1 cellular context compared by ENCODE assay signal in genomic region chr6:63452117-63452516, GRCh38.
TF ChIP-seq lines count a peak whose summit lies in the region.

No MANE protein-coding gene starts in this region.

TF ChIP-seq in HepG2, 621 proteins besides CTCF, POLR2A, EP300 and RAD21 (continues in another document):
- TF ChIP-seq MED8 (CRISPR knock-in tag; IDR thresholded peaks at IDR 0.05; ENCODE audit: insufficient replicate concordance), result peak; percentile 47
- peak; percentile 45 for TF ChIP-seq NR2F6 (IDR thresholded peaks at IDR 0.05)
- TF ChIP-seq NR2F6 (CRISPR knock-in tag; IDR thresholded peaks at IDR 0.05), result peak; percentile 75
- TF ChIP-seq ARHGAP35 (CRISPR knock-in tag; IDR thresholded peaks at IDR 0.05; ENCODE audit: borderline replicate concordance), result no peak
- peak; percentile 70 for TF ChIP-seq GFI1 (CRISPR knock-in tag; IDR thresholded peaks at IDR 0.05; ENCODE audit: borderline replicate concordance)
- peak in 1 of 2 experiments; percentile 94; a peak in 2 of 4 replicates for TF ChIP-seq KLF16 (CRISPR knock-in tag; IDR thresholded peaks at IDR 0.05)
- 0 out of 2 replicates have a peak, but pooled peaks have one; percentile 58 for TF ChIP-seq MTA1 (CRISPR knock-in tag; IDR thresholded peaks at IDR 0.05; ENCODE audit: borderline replicate concordance)
- 0 out of 2 replicates have a peak, but pooled peaks have one; percentile 62 for TF ChIP-seq SIN3A (IDR thresholded peaks at IDR 0.05; ENCODE audit: borderline replicate concordance, low read depth, low read length)
- peak; percentile 86 for TF ChIP-seq TEAD3 (CRISPR knock-in tag; optimal IDR thresholded peaks at IDR 0.05; ENCODE audit: borderline replicate concordance)
- TF ChIP-seq NCOA5 (CRISPR knock-in tag; IDR thresholded peaks at IDR 0.05), result no peak
- TF ChIP-seq SYNCRIP (IDR thresholded peaks at IDR 0.05; ENCODE audit: insufficient read depth, low read depth, low read length), result no peak
- TF ChIP-seq ATF5 (CRISPR knock-in tag; IDR thresholded peaks at IDR 0.05; ENCODE audit: low read depth), result no peak
- no peak for TF ChIP-seq ZNF713 (CRISPR knock-in tag; IDR thresholded peaks at IDR 0.05)
- TF ChIP-seq ATF1 (CRISPR knock-in tag; IDR thresholded peaks at IDR 0.05), result no peak
- TF ChIP-seq ZSCAN31 (CRISPR knock-in tag; IDR thresholded peaks at IDR 0.05; ENCODE audit: low read depth), result no peak
- peak; percentile 93 for TF ChIP-seq IKZF5 (CRISPR knock-in tag; IDR thresholded peaks at IDR 0.05)
- TF ChIP-seq GATAD1 (CRISPR knock-in tag; IDR thresholded peaks at IDR 0.05), result peak; percentile 62
- TF ChIP-seq ZKSCAN8 (CRISPR knock-in tag; IDR thresholded peaks at IDR 0.05; ENCODE audit: borderline replicate concordance), result peak; percentile 82; the same call in 1 of the 2 replicates
- peak; percentile 91 for TF ChIP-seq ZMYM4 (CRISPR knock-in tag; IDR thresholded peaks at IDR 0.05)
- TF ChIP-seq SMC3 (IDR thresholded peaks at IDR 0.05; ENCODE audit: low read length), result peak; percentile 64
- TF ChIP-seq PITX1 (CRISPR knock-in tag; IDR thresholded peaks at IDR 0.05), result peak; percentile 89
- peak; percentile 60; the same call in 1 of the 2 replicates for TF ChIP-seq NR2F2 (IDR thresholded peaks at IDR 0.05; ENCODE audit: borderline replicate concordance, low read depth)
- peak; percentile 42 for TF ChIP-seq STAG1 (CRISPR knock-in tag; IDR thresholded peaks at IDR 0.05)
- 0 out of 2 replicates have a peak, but pooled peaks have one; percentile 55 for TF ChIP-seq MEIS1 (CRISPR knock-in tag; IDR thresholded peaks at IDR 0.05; ENCODE audit: borderline replicate concordance)
- TF ChIP-seq AFF4 (CRISPR knock-in tag; IDR thresholded peaks at IDR 0.05), result no peak
- peak; percentile 92 for TF ChIP-seq ZNF710 (CRISPR knock-in tag; IDR thresholded peaks at IDR 0.05; ENCODE audit: borderline replicate concordance)
- peak; percentile 23; the same call in 1 of the 2 replicates for TF ChIP-seq ZNF687 (CRISPR knock-in tag; IDR thresholded peaks at IDR 0.05)
- TF ChIP-seq SP5 (CRISPR knock-in tag; IDR thresholded peaks at IDR 0.05; ENCODE audit: borderline replicate concordance, low read depth), result no peak
- TF ChIP-seq ZBTB26 (CRISPR knock-in tag; IDR thresholded peaks at IDR 0.05; ENCODE audit: borderline replicate concordance), result peak; percentile 90
- peak; percentile 42; the same call in 1 of the 2 replicates for TF ChIP-seq YEATS4 (CRISPR knock-in tag; IDR thresholded peaks at IDR 0.05; ENCODE audit: borderline replicate concordance)
- TF ChIP-seq MTA3 (CRISPR knock-in tag; IDR thresholded peaks at IDR 0.05), result no peak
- TF ChIP-seq BRD4 (CRISPR knock-in tag; IDR thresholded peaks at IDR 0.05), result peak; percentile 81
- TF ChIP-seq NFYC (CRISPR knock-in tag; IDR thresholded peaks at IDR 0.05), result no peak
- TF ChIP-seq ZNF766 (CRISPR knock-in tag; IDR thresholded peaks at IDR 0.05; ENCODE audit: borderline replicate concordance), result peak; percentile 73; the same call in 1 of the 2 replicates
- peak; percentile 52; the same call in 1 of the 2 replicates for TF ChIP-seq GABPB1 (CRISPR knock-in tag; IDR thresholded peaks at IDR 0.05)
- TF ChIP-seq NCOA2 (CRISPR knock-in tag; IDR thresholded peaks at IDR 0.05), result peak; percentile 89
- no peak for TF ChIP-seq ZNF431 (CRISPR knock-in tag; IDR thresholded peaks at IDR 0.05; ENCODE audit: borderline replicate concordance, low read depth)
- TF ChIP-seq ARID5B (CRISPR knock-in tag; IDR thresholded peaks at IDR 0.05), result peak; percentile 97
- TF ChIP-seq THAP8 (CRISPR knock-in tag; IDR thresholded peaks at IDR 0.05; ENCODE audit: borderline replicate concordance), result no peak
- TF ChIP-seq HOXA3 (CRISPR knock-in tag; IDR thresholded peaks at IDR 0.05), result peak; percentile 79
- TF ChIP-seq ZNF224 (CRISPR knock-in tag; IDR thresholded peaks at IDR 0.05), result no peak; the same call in 1 of the 2 replicates
- peak; percentile 58; the same call in 1 of the 2 replicates for TF ChIP-seq RXRA (CRISPR knock-in tag; IDR thresholded peaks at IDR 0.05)
- 0 out of 2 replicates have a peak, but pooled peaks have one; percentile 52 for TF ChIP-seq KDM2A (CRISPR knock-in tag; IDR thresholded peaks at IDR 0.05; ENCODE audit: borderline replicate concordance, low read depth)
- peak; percentile 87 for TF ChIP-seq TBX2 (CRISPR knock-in tag; IDR thresholded peaks at IDR 0.05; ENCODE audit: borderline replicate concordance)
- 0 out of 2 replicates have a peak, but pooled peaks have one; percentile 31 for TF ChIP-seq PHF8 (CRISPR knock-in tag; IDR thresholded peaks at IDR 0.05)
